In the genomic region with DNA sequence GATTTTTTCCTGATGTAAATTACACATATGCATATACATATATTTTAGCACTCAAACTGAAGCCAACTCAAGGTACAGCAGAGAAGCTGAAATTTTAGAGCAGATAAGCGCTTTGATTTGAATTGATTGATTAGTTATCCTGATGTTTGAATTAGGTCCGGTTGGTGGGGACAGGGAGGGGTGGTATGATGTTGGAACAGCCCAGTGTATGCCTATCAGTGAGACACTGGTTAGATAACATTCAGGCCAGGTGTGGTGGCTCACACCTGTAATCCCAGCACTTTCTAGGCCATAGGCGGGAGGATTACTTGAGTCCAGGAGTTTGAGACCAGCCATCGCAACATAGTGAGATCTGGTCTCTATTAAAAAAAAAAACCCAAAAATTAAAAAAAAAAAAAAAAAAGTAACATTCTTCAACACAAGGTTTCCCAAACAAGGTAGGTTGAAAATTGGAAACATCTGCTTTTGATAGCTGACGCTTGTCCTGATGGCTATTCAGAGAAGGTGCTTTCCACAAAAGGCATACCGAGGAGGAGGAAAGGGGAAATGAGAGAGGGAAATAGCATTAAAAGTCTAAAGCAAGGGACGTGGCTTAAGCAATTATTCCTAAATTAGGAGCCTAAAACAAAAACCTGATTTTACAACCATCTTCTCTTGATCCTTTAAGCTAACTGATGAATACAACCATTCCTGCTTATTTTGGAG, we compare ENCODE assay signal across 19 cellular contexts.
"Had no signal": no experiment of that assay in that cellular context is flagged by ENCODE, and none has a peak within 500 bp of the region (broad histone marks: within the 10 kb centered on the region; RNA-seq: fewer than 3 reads in every experiment).

No MANE protein-coding gene starts in this region.

- H3K27me3 ChIP-seq: heart left ventricle, right lobe of liver, suprapubic skin, upper lobe of right lung had no signal

- H3K9me3 Mint-ChIP-seq: activated naive CD8-positive, alpha-beta T cell treated with anti-CD3 and anti-CD28 coated beads, Interleukin-2, amount 50 U/mL, for 24 hours; effector memory CD8-positive, alpha-beta T cell had no signal

- ATAC-seq: activated naive CD8-positive, alpha-beta T cell treated with anti-CD3 and anti-CD28 coated beads, Interleukin-2, amount 50 U/mL, for 24 hours; activated T-helper 17 cell treated with anti-CD3 and anti-CD28 coated beads, Interleukin-2, amount 50 U/mL, for 72 hours; effector memory CD8-positive, alpha-beta T cell; heart left ventricle; psoas muscle; right lobe of liver; upper lobe of right lung had no signal

- H3K36me3 ChIP-seq: heart left ventricle, right lobe of liver, suprapubic skin, upper lobe of right lung had no signal

- H3K27ac ChIP-seq: heart left ventricle, psoas muscle, right lobe of liver, suprapubic skin, upper lobe of right lung had no signal

- H3K4me3 ChIP-seq: heart left ventricle, psoas muscle, right lobe of liver, smooth muscle cell, suprapubic skin, upper lobe of right lung had no signal

- H3K4me3 Mint-ChIP-seq: activated naive CD4-positive, alpha-beta T cell treated with anti-CD3 and anti-CD28 coated beads for 36 hours; activated naive CD8-positive, alpha-beta T cell treated with anti-CD3 and anti-CD28 coated beads, Interleukin-2, amount 50 U/mL, for 24 hours; activated T-helper 17 cell treated with anti-CD3 and anti-CD28 coated beads, Interleukin-2, amount 50 U/mL, for 72 hours; effector memory CD8-positive, alpha-beta T cell; mesothelial cell of epicardium; stimulated activated naive CD8-positive, alpha-beta T cell treated with anti-CD3 and anti-CD28 coated beads, Interleukin-15, Interleukin-2, amounts not matched to agents 100 ng/mL and 50 ng/mL, for 24 hours had no signal

- H3K4me1 Mint-ChIP-seq: activated T-helper 17 cell treated with anti-CD3 and anti-CD28 coated beads, Interleukin-2, amount 50 U/mL, for 72 hours; mesothelial cell of epicardium had no signal

- H3K4me1 ChIP-seq: psoas muscle, right lobe of liver, suprapubic skin, upper lobe of right lung had no signal

- H3K27ac Mint-ChIP-seq: activated naive CD4-positive, alpha-beta T cell treated with anti-CD3 and anti-CD28 coated beads for 36 hours; activated naive CD8-positive, alpha-beta T cell treated with anti-CD3 and anti-CD28 coated beads, Interleukin-2, amount 50 U/mL, for 24 hours; activated T-helper 17 cell treated with anti-CD3 and anti-CD28 coated beads, Interleukin-2, amount 50 U/mL, for 72 hours; effector memory CD8-positive, alpha-beta T cell; mesothelial cell of epicardium; stimulated activated naive CD8-positive, alpha-beta T cell treated with anti-CD3 and anti-CD28 coated beads, Interleukin-15, Interleukin-2, amounts not matched to agents 100 ng/mL and 50 ng/mL, for 24 hours had no signal

- H3K9me3 ChIP-seq: psoas muscle, suprapubic skin, upper lobe of right lung had no signal

- H3K4me2 ChIP-seq: smooth muscle cell had no signal

- DNase-seq: activated CD4-positive, alpha-beta T cell treated with anti-CD3 and anti-CD28 coated beads for 1 hour; activated CD4-positive, alpha-beta T cell treated with anti-CD3 and anti-CD28 coated beads, Interleukin-2, amount 50 U/mL, for 48 hours; activated naive CD4-positive, alpha-beta T cell treated with anti-CD3 and anti-CD28 coated beads for 36 hours; activated naive CD8-positive, alpha-beta T cell treated with anti-CD3 and anti-CD28 coated beads, Interleukin-2, amount 50 U/mL, for 24 hours; aorta; dermis blood vessel endothelial cell; effector memory CD8-positive, alpha-beta T cell; heart left ventricle; psoas muscle; right lobe of liver; stimulated activated CD4-positive, alpha-beta T cell treated with anti-CD3 and anti-CD28 coated beads, Interleukin-4, amount 100 ng/mL, for 4 hours; stimulated activated CD8-positive, alpha-beta memory T cell treated with anti-CD3 and anti-CD28 coated beads, Interleukin-4, amount 100 ng/mL, for 48 hours; T1000; upper lobe of right lung had no signal

- H3K27me3 Mint-ChIP-seq: activated naive CD8-positive, alpha-beta T cell treated with anti-CD3 and anti-CD28 coated beads, Interleukin-2, amount 50 U/mL, for 24 hours; activated T-helper 17 cell treated with anti-CD3 and anti-CD28 coated beads, Interleukin-2, amount 50 U/mL, for 72 hours; stimulated activated naive CD8-positive, alpha-beta T cell treated with anti-CD3 and anti-CD28 coated beads, Interleukin-15, Interleukin-2, amounts not matched to agents 100 ng/mL and 50 ng/mL, for 24 hours had no signal
